ENCODE assay signal across 14 cellular contexts in genomic region chr14:79293482-79293881, GRCh38.
DNase-seq lines count a peak whose midpoint lies in the region; ATAC-seq and TF ChIP-seq lines count a peak whose summit lies in the region.
"Had no signal": no experiment of that assay in that cellular context is flagged by ENCODE, and none has a peak within 500 bp of the region (broad histone marks: within the 10 kb centered on the region; RNA-seq: fewer than 3 reads in every experiment).

No MANE protein-coding gene starts in this region.

- H3K27ac ChIP-seq in muscle layer of colon (ENCODE audit: low read depth, low read length) (peak overlapping the region; percentile 43), brain microvascular endothelial cell (no peak overlapping the region)

- H3K36me3 ChIP-seq in muscle layer of colon (ENCODE audit: insufficient read depth, low read length) (no peaks in the 10 kb centered on the region), brain microvascular endothelial cell (replicated peaks) (no peaks in the 10 kb centered on the region)

- DNase-seq in Ammon's horn (ENCODE audit: low spot score) = peak; percentile 54
- DNase-seq in NCI-H1694 treated with DMSO at 0.1 percent for 48 hours (lab: John Stamatoyannopoulos, UW) = peak; percentile 18
- DNase-seq in cerebellar cortex (ENCODE audit: low spot score) = peak; percentile 98
- DNase-seq in brain microvascular endothelial cell = no peak
- DNase-seq: amniotic stem cell; KG1; NCI-H187; RPMI8226; stimulated activated CD4-positive, alpha-beta T cell treated with anti-CD3 and anti-CD28 coated beads, Interleukin-12 subunit alpha, Interleukin-12 subunit beta, amount 100 ng/mL, for 4 hours; T-helper 1 cell had no signal

- H3K27me3 ChIP-seq in muscle layer of colon (ENCODE audit: control insufficient read depth in 1 of 2, insufficient read depth in 2 of 2, low read length in 2 of 2) (no peaks in the 10 kb centered on the region), brain microvascular endothelial cell (replicated peaks) (no peaks in the 10 kb centered on the region)

- H3K9me3 ChIP-seq in muscle layer of colon (ENCODE audit: low read length) = no peaks in the 10 kb centered on the region

- ATAC-seq in GM19351 (IDR thresholded peaks at IDR 0.05; ENCODE audit: unreplicated experiment) (no peak), HG02981 (IDR thresholded peaks at IDR 0.05; ENCODE audit: unreplicated experiment) (no peak), GM19035 (IDR thresholded peaks at IDR 0.05; ENCODE audit: unreplicated experiment) (no peak)

- no peak for TF ChIP-seq CTCF in brain microvascular endothelial cell (IDR thresholded peaks at IDR 0.05; ENCODE audit: low read depth, low read length, missing control alignments)

- in situ Hi-C loops in brain microvascular endothelial cell (cut with HindIII; ENCODE audit: low pct_ligation_motif_present, low sequenced_read_pairs) = no loop called here

- peaks cover 31% of the 10 kb centered on the region for H3K4me1 ChIP-seq in muscle layer of colon (ENCODE audit: insufficient read depth, low read length)

- peak overlapping the region in 1 of 2 donors; percentile 48 for H3K4me3 ChIP-seq in muscle layer of colon (ENCODE audit: low read depth in 1 of 2, low read length in 2 of 2)
- no peak overlapping the region for H3K4me3 ChIP-seq in brain microvascular endothelial cell (ENCODE audit: low read depth, low read length)

- no peak overlapping the region for H3K9ac ChIP-seq in muscle layer of colon (ENCODE audit: low read length)
